Comparison of ENCODE assay signal across 17 cellular contexts in the genomic region with DNA sequence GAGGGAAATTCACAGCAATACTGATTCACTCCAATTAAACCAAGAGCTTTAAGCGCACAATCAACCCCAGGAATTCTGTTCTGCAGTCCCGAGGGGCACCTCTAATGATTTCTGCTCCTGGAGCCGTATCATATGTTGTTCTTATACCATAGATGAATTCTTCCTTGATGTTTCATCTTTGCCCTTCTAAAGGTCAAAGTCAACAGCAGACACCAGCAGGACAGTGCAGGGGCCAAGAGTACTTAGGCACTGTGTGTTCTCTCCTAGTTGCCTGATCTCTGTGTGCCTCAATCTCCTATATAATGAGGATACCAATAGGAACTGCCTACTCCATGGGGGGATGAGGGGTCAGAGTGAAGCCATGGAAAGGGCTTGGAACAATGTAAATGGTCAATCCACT. TPM values are rescaled to one million over a fixed set of nuclear protein-coding genes. Genes with fewer than 3 reads are reported as not detected.
DNase-seq lines count a peak whose midpoint lies in the region; ATAC-seq and TF ChIP-seq lines count a peak whose summit lies in the region.
"Had no signal": no experiment of that assay in that cellular context is flagged by ENCODE, and none has a peak within 500 bp of the region (broad histone marks: within the 10 kb centered on the region; RNA-seq: fewer than 3 reads in every experiment).

No MANE protein-coding gene starts in this region.

- no peaks in the 10 kb centered on the region for H3K27me3 ChIP-seq in right atrium auricular region
- H3K27me3 ChIP-seq in heart left ventricle: peaks cover 0 to 2% (median 0%) of the 10 kb centered on the region in 9 donors
- H3K27me3 ChIP-seq: BLaER1 treated with 17β-estradiol and CSF1 and Interleukin-3, amounts not matched to agents 10 nM and 100 nM had no signal

- DNase-seq in Right ventricle myocardium superior (no peak), right atrium auricular region (ENCODE audit: low spot score) (no peak), heart left ventricle (no peak), mucosa of descending colon (no peak), NCI-H446 treated with DMSO at 0.1 percent for 48 hours (lab: John Stamatoyannopoulos, UW) (no peak), NCI-H2081 (lab: John Stamatoyannopoulos, UW) (no peak), NCI-H526 treated with DMSO at 0.1 percent for 48 hours (lab: John Stamatoyannopoulos, UW) (no peak)
- DNase-seq: 8988T, DMS153, IMR-90, NCI-H1436, NCI-H2107, NCI-H446, SIG-M5 had no signal

- TF ChIP-seq CTCF in right atrium auricular region (IDR thresholded peaks at IDR 0.05): no peak
- no peak for TF ChIP-seq CTCF in heart left ventricle (IDR thresholded peaks at IDR 0.05)
- no peak for TF ChIP-seq CTCF in mucosa of descending colon (IDR thresholded peaks at IDR 0.05)

- H3K4me3 ChIP-seq in right atrium auricular region: no peak overlapping the region
- H3K4me3 ChIP-seq in heart left ventricle: no peak overlapping the region
- H3K4me3 ChIP-seq in mucosa of descending colon: no peak overlapping the region
- H3K4me3 ChIP-seq: BLaER1 treated with 17β-estradiol and CSF1 and Interleukin-3, amounts not matched to agents 10 nM and 100 nM; HAP-1 had no signal

- peak; percentile 85 for ATAC-seq in Right ventricle myocardium superior (ENCODE audit: poor library complexity)
- ATAC-seq in heart left ventricle: peak; percentile 62 to 80 (median 72)
- ATAC-seq in mucosa of descending colon: peak; percentile 49
- ATAC-seq in HG02588 (IDR thresholded peaks at IDR 0.05; ENCODE audit: unreplicated experiment): no peak

- H3K9me3 ChIP-seq in right atrium auricular region (no peaks in the 10 kb centered on the region), heart left ventricle (no peaks in the 10 kb centered on the region), mucosa of descending colon (no peaks in the 10 kb centered on the region)
- H3K9me3 ChIP-seq: BLaER1 treated with 17β-estradiol and CSF1 and Interleukin-3, amounts not matched to agents 10 nM and 100 nM; HAP-1 had no signal

- intact Hi-C loops in Right ventricle myocardium superior (cut with DNase I): no loop called here
- intact Hi-C loops in heart left ventricle (cut with DNase I): no loop called here
- intact Hi-C loops in mucosa of descending colon (cut with DNase I, micrococcal nuclease): no loop called here

- 37 to 65% (median 51%) methylated on average over 3 of the region's 3 CpGs for WGBS in heart left ventricle, 4 donors

- TF ChIP-seq POLR2A in heart left ventricle (IDR thresholded peaks at IDR 0.05): no peak

- no peaks in the 10 kb centered on the region for H3K36me3 ChIP-seq in right atrium auricular region
- no peaks in the 10 kb centered on the region for H3K36me3 ChIP-seq in heart left ventricle
- no peaks in the 10 kb centered on the region for H3K36me3 ChIP-seq in mucosa of descending colon (ENCODE audit: low read depth)
- H3K36me3 ChIP-seq: BLaER1 treated with 17β-estradiol and CSF1 and Interleukin-3, amounts not matched to agents 10 nM and 100 nM had no signal

- H3K4me1 ChIP-seq in right atrium auricular region: no peaks in the 10 kb centered on the region
- peaks cover 0 to 12% (median 0%) of the 10 kb centered on the region in 12 donors for H3K4me1 ChIP-seq in heart left ventricle
- H3K4me1 ChIP-seq in mucosa of descending colon (ENCODE audit: low read depth): peaks cover 44% of the 10 kb centered on the region
- H3K4me1 ChIP-seq: BLaER1 treated with 17β-estradiol and CSF1 and Interleukin-3, amounts not matched to agents 10 nM and 100 nM; HAP-1 had no signal

- H3K27ac ChIP-seq in right atrium auricular region (no peak overlapping the region), heart left ventricle (peak overlapping the region in 2 of 12 donors; percentile 18 to 34)
- H3K27ac ChIP-seq: BLaER1 treated with 17β-estradiol and CSF1 and Interleukin-3, amounts not matched to agents 10 nM and 100 nM had no signal

RNA-seq across cellular contexts. Expression of a gene that starts 16.5 kb away (rescaled TPM):
- total RNA-seq in Right ventricle myocardium superior (9.9 TPM), right atrium auricular region (10 to 100 TPM; 15.3 to 30.4 TPM), heart left ventricle (10 to 100 TPM in 5 of 9 donors, 1 to 10 TPM in 4; 3.8 to 16.5 (median 10.1) TPM), mucosa of descending colon (100 to 1,000 TPM in 2 of 3 donors, 10 to 100 TPM in 1; 56.3 to 163 (median 122) TPM)
- 1 to 10 TPM in 1 of 2 donors, under 1 TPM in 1; 0.71 to 3.4 TPM for polyA plus RNA-seq in heart left ventricle
